In the genomic region with DNA sequence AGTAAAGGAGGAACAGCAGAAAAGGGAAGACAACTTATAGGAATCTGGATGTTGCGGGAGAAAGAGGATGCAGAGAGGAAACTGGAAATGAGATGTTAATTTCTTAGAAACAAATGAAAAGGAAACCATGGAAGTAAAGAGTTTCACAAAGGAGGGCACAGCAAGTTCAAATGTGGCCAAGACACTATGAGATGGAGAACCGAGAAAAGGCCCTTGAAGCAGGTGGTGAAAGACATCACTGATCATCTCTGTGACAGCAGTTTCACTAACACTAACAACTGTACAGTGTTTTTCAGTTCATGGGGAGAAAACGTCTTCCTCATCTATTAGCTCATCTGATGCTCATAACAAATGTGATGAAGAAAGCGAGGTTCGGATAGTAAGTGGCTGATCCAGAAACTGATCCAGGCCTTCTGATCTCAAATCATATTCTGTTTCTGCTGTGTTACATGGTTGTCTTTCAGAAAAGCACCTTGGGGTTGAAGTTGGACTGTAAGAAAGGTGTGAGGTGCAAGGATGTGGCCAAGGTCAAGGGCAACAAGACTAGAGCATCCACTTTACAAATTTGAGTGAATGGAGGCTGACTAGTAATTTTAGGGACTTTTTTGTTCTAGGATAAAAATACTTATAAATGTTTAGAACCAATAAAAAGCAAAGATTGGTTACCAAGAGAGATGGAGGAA, we compare ENCODE assay signal across 1 cellular context.
TF ChIP-seq lines count a peak whose summit lies in the region.

No MANE protein-coding gene starts in this region.

TF ChIP-seq in GM23338, 12 proteins besides CTCF, POLR2A, EP300 and RAD21 (continued from another document):
- TF ChIP-seq, protein P1, sequence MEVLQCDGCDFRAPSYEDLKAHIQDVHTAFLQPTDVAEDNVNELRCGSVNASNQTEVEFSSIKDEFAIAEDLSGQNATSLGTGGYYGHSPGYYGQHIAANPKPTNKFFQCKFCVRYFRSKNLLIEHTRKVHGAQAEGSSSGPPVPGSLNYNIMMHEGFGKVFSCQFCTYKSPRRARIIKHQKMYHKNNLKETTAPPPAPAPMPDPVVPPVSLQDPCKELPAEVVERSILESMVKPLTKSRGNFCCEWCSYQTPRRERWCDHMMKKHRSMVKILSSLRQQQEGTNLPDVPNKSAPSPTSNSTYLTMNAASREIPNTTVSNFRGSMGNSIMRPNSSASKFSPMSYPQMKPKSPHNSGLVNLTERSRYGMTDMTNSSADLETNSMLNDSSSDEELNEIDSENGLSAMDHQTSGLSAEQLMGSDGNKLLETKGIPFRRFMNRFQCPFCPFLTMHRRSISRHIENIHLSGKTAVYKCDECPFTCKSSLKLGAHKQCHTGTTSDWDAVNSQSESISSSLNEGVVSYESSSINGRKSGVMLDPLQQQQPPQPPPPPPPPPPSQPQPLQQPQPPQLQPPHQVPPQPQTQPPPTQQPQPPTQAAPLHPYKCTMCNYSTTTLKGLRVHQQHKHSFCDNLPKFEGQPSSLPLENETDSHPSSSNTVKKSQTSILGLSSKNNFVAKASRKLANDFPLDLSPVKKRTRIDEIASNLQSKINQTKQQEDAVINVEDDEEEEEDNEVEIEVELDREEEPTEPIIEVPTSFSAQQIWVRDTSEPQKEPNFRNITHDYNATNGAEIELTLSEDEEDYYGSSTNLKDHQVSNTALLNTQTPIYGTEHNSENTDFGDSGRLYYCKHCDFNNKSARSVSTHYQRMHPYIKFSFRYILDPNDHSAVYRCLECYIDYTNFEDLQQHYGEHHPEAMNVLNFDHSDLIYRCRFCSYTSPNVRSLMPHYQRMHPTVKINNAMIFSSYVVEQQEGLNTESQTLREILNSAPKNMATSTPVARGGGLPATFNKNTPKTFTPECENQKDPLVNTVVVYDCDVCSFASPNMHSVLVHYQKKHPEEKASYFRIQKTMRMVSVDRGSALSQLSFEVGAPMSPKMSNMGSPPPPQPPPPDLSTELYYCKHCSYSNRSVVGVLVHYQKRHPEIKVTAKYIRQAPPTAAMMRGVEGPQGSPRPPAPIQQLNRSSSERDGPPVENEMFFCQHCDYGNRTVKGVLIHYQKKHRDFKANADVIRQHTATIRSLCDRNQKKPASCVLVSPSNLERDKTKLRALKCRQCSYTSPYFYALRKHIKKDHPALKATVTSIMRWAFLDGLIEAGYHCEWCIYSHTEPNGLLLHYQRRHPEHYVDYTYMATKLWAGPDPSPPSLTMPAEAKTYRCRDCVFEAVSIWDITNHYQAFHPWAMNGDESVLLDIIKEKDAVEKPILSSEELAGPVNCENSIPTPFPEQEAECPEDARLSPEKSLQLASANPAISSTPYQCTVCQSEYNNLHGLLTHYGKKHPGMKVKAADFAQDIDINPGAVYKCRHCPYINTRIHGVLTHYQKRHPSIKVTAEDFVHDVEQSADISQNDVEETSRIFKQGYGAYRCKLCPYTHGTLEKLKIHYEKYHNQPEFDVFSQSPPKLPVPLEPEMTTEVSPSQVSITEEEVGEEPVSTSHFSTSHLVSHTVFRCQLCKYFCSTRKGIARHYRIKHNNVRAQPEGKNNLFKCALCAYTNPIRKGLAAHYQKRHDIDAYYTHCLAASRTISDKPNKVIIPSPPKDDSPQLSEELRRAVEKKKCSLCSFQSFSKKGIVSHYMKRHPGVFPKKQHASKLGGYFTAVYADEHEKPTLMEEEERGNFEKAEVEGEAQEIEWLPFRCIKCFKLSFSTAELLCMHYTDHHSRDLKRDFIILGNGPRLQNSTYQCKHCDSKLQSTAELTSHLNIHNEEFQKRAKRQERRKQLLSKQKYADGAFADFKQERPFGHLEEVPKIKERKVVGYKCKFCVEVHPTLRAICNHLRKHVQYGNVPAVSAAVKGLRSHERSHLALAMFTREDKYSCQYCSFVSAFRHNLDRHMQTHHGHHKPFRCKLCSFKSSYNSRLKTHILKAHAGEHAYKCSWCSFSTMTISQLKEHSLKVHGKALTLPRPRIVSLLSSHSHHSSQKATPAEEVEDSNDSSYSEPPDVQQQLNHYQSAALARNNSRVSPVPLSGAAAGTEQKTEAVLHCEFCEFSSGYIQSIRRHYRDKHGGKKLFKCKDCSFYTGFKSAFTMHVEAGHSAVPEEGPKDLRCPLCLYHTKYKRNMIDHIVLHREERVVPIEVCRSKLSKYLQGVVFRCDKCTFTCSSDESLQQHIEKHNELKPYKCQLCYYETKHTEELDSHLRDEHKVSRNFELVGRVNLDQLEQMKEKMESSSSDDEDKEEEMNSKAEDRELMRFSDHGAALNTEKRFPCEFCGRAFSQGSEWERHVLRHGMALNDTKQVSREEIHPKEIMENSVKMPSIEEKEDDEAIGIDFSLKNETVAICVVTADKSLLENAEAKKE (CRISPR knock-in tag; IDR thresholded peaks at IDR 0.05): no peak
- TF ChIP-seq CREB1 (CRISPR knock-in tag; IDR thresholded peaks at IDR 0.05; ENCODE audit: low read depth): no peak
TF ChIP-seq in GM23338: peak in this region for 0.
